Comparison of ENCODE assay signal across 8 cellular contexts in the genomic region with DNA sequence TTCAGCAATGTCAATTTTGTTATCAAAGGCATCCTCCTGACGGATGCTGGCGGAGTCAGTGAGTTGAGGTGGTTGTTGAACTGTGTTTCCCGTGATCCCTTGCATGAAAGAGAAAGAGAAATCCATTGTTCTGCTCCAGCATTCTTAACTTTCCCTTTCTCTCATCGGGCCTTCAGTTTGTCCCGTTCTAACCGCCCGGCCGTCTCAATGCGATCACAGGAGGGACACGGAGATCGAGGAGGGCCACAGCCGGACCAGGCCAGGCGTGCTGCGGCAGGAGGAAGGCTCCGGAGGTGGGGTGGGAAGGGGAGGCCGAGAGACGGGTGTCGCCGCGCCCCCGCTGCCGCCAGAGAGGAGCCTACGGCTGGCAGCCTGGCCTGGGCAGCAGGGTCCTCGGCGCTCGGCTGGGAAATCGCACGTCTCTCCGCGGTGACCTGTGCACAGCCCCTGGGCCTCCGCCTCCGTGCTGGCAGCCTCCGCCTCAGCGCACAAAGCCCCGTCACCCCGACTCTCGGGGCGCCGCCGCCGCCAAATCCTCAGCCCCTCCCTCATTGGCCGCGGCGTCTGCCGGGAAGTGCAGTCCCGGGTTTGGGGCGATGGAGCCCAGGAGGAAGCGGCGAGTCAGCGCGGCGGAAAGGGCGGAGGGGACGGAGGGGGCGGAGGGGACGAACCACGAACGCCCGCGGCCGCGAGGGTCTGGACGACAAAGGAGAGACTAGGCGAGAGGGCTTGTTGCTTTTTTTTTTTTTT. TPM values are rescaled to one million over a fixed set of nuclear protein-coding genes. Genes with fewer than 3 reads are reported as not detected.
DNase-seq lines count a peak whose midpoint lies in the region; ATAC-seq and TF ChIP-seq lines count a peak whose summit lies in the region.

No MANE protein-coding gene starts in this region.

- DNase-seq in DMS 273 (lab: John Stamatoyannopoulos, UW; ENCODE audit: unreplicated experiment) (peak; percentile 84), DMS 273 treated with DMSO at 0.1 percent for 48 hours (lab: John Stamatoyannopoulos, UW) (no peak), T-helper 22 cell (ENCODE audit: low read depth) (peak; percentile 62), astrocyte of the hippocampus (ENCODE audit: low read depth, low spot score) (peak; percentile 79), hippocampal formation (lab: John Stamatoyannopoulos, UW) (peak; percentile 49 to 75), retina (peak; percentile 91), uterus (peak; percentile 70 to 78)

- intact Hi-C loops in uterus (cut with DNase I; ENCODE audit: low total_unique reads) = no loop called here

- peak overlapping the region; percentile 92 to 97 for H3K27ac ChIP-seq in uterus

- peak in 2 of 4 experiments; percentile 2 to 5 for TF ChIP-seq CTCF in uterus (IDR thresholded peaks at IDR 0.05)

- peak; percentile 33 for ATAC-seq in HG03565 (IDR thresholded peaks at IDR 0.05; ENCODE audit: unreplicated experiment)

- no peaks in the 10 kb centered on the region for H3K27me3 ChIP-seq in uterus

- H3K9me3 ChIP-seq in uterus = no peaks in the 10 kb centered on the region

- TF ChIP-seq POLR2A in uterus (IDR thresholded peaks at IDR 0.05) = peak in 1 of 2 donors; percentile 68

- peak overlapping the region; percentile 61 to 69 for H3K4me3 ChIP-seq in uterus

- no peaks in the 10 kb centered on the region for H3K4me1 ChIP-seq in uterus

- no peaks in the 10 kb centered on the region for H3K36me3 ChIP-seq in uterus

RNA-seq across cellular contexts. Expression of a gene that starts 38.1 kb away (rescaled TPM):
- not detected for total RNA-seq in uterus

RNA-seq across cellular contexts. Expression of a gene that starts 58.3 kb away (rescaled TPM):
- 10 to 100 TPM; 28.4 to 88.1 (median 39.8) TPM for total RNA-seq in uterus

RNA-seq across cellular contexts. Expression of a gene that starts 58.8 kb away (rescaled TPM):
- 10 to 100 TPM in 3 of 4 donors, 1 to 10 TPM in 1; 6.9 to 24.3 (median 14.0) TPM for total RNA-seq in uterus

RNA-seq across cellular contexts. Expression of a gene that starts 59.7 kb away (rescaled TPM):
- not detected for total RNA-seq in uterus
